In the genomic region with DNA sequence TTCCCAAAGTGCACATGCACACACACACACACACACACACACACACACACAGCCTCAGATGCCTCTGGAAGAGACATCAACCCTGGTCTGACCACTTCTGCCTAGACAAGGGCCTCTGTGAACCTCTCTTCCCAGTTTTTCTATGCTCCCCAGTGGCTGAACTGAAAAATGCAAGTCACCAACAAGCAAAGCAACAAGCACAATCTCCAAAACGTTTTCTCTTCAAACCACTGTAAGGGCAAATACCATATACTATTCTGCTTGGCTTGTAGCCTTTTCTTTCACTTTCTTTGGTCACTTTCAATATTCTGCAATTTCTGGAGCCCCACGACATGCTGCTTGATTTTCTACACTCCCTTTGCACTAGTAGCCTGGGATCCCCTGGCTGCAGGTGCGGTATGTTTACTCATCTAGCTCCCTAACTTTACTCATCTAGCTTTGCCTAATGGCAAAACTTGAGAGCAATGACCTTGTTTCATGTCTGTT, we compare ENCODE assay signal across 8 cellular contexts.
DNase-seq lines count a peak whose midpoint lies in the region; ATAC-seq and TF ChIP-seq lines count a peak whose summit lies in the region.

No MANE protein-coding gene starts in this region.

- no peak for TF ChIP-seq POLR2A in gastroesophageal sphincter (IDR thresholded peaks at IDR 0.05)

- 52 to 60% methylated on average over 3 of the region's 3 CpGs for WGBS in gastroesophageal sphincter (ENCODE audit: low coverage in 1 of 2), 2 donors

- no peaks in the 10 kb centered on the region for H3K36me3 ChIP-seq in gastroesophageal sphincter

- DNase-seq in DMS153 (lab: John Stamatoyannopoulos, UW) (peak; percentile 57), SK-N-DZ (ENCODE audit: low spot score) (peak; percentile 52), substantia nigra (lab: John Stamatoyannopoulos, UW) (peak in 25 of 49 donors; percentile 13 to 72 (median 34))
- no peak for DNase-seq in activated CD8-positive, alpha-beta memory T cell treated with anti-CD3 and anti-CD28 coated beads, Interleukin-2, amount 50 U/mL, for 4 hours
- no peak for DNase-seq in stimulated activated CD4-positive, alpha-beta T cell treated with anti-CD3 and anti-CD28 coated beads, Interleukin-12 subunit alpha, Interleukin-12 subunit beta, amount 100 ng/mL, for 4 hours

- H3K9me3 ChIP-seq in gastroesophageal sphincter: no peaks in the 10 kb centered on the region

- TF ChIP-seq EP300 in gastroesophageal sphincter (IDR thresholded peaks at IDR 0.05): no peak

- peaks cover 7 to 78% (median 20%) of the 10 kb centered on the region in 3 donors for H3K4me1 ChIP-seq in gastroesophageal sphincter

- peak; percentile 34 for ATAC-seq in GM19372 (IDR thresholded peaks at IDR 0.05; ENCODE audit: low read depth, unreplicated experiment)
- peak; percentile 64 for ATAC-seq in HG03280 (IDR thresholded peaks at IDR 0.05; ENCODE audit: unreplicated experiment)
- ATAC-seq in gastroesophageal sphincter: no peak

- H3K27ac ChIP-seq in gastroesophageal sphincter (peak overlapping the region in 1 of 4 donors; percentile 10), substantia nigra (ENCODE audit: low read depth, low read length, poor library complexity, severe bottlenecking) (peak overlapping the region; percentile 70)

- H3K27me3 ChIP-seq in gastroesophageal sphincter: no peaks in the 10 kb centered on the region

- peak in 3 of 4 experiments; percentile 42 to 45 (median 44) for TF ChIP-seq CTCF in gastroesophageal sphincter (IDR thresholded peaks at IDR 0.05)

- H3K4me3 ChIP-seq in gastroesophageal sphincter: no peak overlapping the region

Comparison
In these comparisons a context has a peak if more than half of its experiments do, and no peak if none do; other contexts are left out.
1. DNase-seq: peak in DMS153 (single experiment), SK-N-DZ (single experiment) and substantia nigra (25 of 49); none in activated CD8-positive, alpha-beta memory T cell treated with anti-CD3 and anti-CD28 coated beads, Interleukin-2, amount 50 U/mL, for 4 hours (single experiment) and stimulated activated CD4-positive, alpha-beta T cell treated with anti-CD3 and anti-CD28 coated beads, Interleukin-12 subunit alpha, Interleukin-12 subunit beta, amount 100 ng/mL, for 4 hours (single experiment).